ENCODE assay signal across 1 cellular context in genomic region chr16:25066747-25067631, GRCh38.
TF ChIP-seq lines count a peak whose summit lies in the region.

No MANE protein-coding gene starts in this region.

TF ChIP-seq in HepG2, 621 proteins besides CTCF, POLR2A, EP300 and RAD21 (continued from another document and continues in another):
- TF ChIP-seq CAMTA2 (CRISPR knock-in tag; IDR thresholded peaks at IDR 0.05; ENCODE audit: borderline replicate concordance): no peak
- TF ChIP-seq NFYC (CRISPR knock-in tag; IDR thresholded peaks at IDR 0.05): peak; percentile 14; the same call in 1 of the 2 replicates
- TF ChIP-seq TARDBP (CRISPR knock-in tag; IDR thresholded peaks at IDR 0.05): no peak; the same call in 1 of the 2 replicates
- 0 out of 2 replicates have a peak, but pooled peaks have one; percentile 16 for TF ChIP-seq E2F2 (CRISPR knock-in tag; IDR thresholded peaks at IDR 0.05; ENCODE audit: borderline replicate concordance)
- no peak for TF ChIP-seq GLI4 (CRISPR knock-in tag; IDR thresholded peaks at IDR 0.05; ENCODE audit: borderline replicate concordance)
- no peak for TF ChIP-seq BORCS8-MEF2B (CRISPR knock-in tag; IDR thresholded peaks at IDR 0.05)
- TF ChIP-seq DZIP1 (CRISPR knock-in tag; IDR thresholded peaks at IDR 0.05): 0 out of 2 replicates have a peak, but pooled peaks have one; percentile 8
- TF ChIP-seq POLR2G (IDR thresholded peaks at IDR 0.05; ENCODE audit: low read depth, low read length): peak; percentile 80
- peak; percentile 90 for TF ChIP-seq ZSCAN31 (CRISPR knock-in tag; IDR thresholded peaks at IDR 0.05; ENCODE audit: low read depth)
- peak; percentile 83; the same call in 1 of the 2 replicates for TF ChIP-seq KDM5B (CRISPR knock-in tag; IDR thresholded peaks at IDR 0.05; ENCODE audit: borderline replicate concordance)
- TF ChIP-seq ZNF670 (CRISPR knock-in tag; IDR thresholded peaks at IDR 0.05; ENCODE audit: borderline replicate concordance): no peak
- no peak for TF ChIP-seq RFX5 (IDR thresholded peaks at IDR 0.05; ENCODE audit: low read depth, low read length)
- TF ChIP-seq ZNF547 (CRISPR knock-in tag; IDR thresholded peaks at IDR 0.05): peak; percentile 70; the same call in 1 of the 2 replicates
- TF ChIP-seq DMAP1 (CRISPR knock-in tag; IDR thresholded peaks at IDR 0.05): 0 out of 2 replicates have a peak, but pooled peaks have one; percentile 18
- TF ChIP-seq ZBTB38 (CRISPR knock-in tag; IDR thresholded peaks at IDR 0.05): 0 out of 2 replicates have a peak, but pooled peaks have one; percentile 13
- TF ChIP-seq REST (IDR thresholded peaks at IDR 0.05; ENCODE audit: borderline replicate concordance in 1 of 2, low read depth in 1 of 2, low read length in 2 of 2): no peak
- TF ChIP-seq ADNP (CRISPR knock-in tag; IDR thresholded peaks at IDR 0.05): no peak
- no peak for TF ChIP-seq ZNF564 (CRISPR knock-in tag; IDR thresholded peaks at IDR 0.05)
- no peak for TF ChIP-seq DBP (CRISPR knock-in tag; IDR thresholded peaks at IDR 0.05; ENCODE audit: not compliant biosample characterization)
- TF ChIP-seq ZNF83 (CRISPR knock-in tag; IDR thresholded peaks at IDR 0.05; ENCODE audit: borderline replicate concordance): no peak
- TF ChIP-seq HINFP (CRISPR knock-in tag; IDR thresholded peaks at IDR 0.05; ENCODE audit: low read depth): no peak
- peak; percentile 33 for TF ChIP-seq HNRNPLL (IDR thresholded peaks at IDR 0.05; ENCODE audit: low read depth, low read length, poor library complexity, severe bottlenecking)
- no peak for TF ChIP-seq ATF3 (CRISPR knock-in tag; IDR thresholded peaks at IDR 0.05)
- 0 out of 2 replicates have a peak, but pooled peaks have one; percentile 36 for TF ChIP-seq KLF11 (CRISPR knock-in tag; IDR thresholded peaks at IDR 0.05)
- peak; percentile 82; the same call in 1 of the 2 replicates for TF ChIP-seq EED (CRISPR knock-in tag; IDR thresholded peaks at IDR 0.05)
- TF ChIP-seq PITX1 (CRISPR knock-in tag; IDR thresholded peaks at IDR 0.05): peak; percentile 37; the same call in 1 of the 2 replicates
- no peak for TF ChIP-seq GTF3A (CRISPR knock-in tag; conservative IDR thresholded peaks at IDR 0.05)
- peak; percentile 26; the same call in 1 of the 2 replicates for TF ChIP-seq SNAPC2 (CRISPR knock-in tag; IDR thresholded peaks at IDR 0.05)
- TF ChIP-seq ZNF780A (CRISPR knock-in tag; IDR thresholded peaks at IDR 0.05): no peak
- TF ChIP-seq ZNF33B (CRISPR knock-in tag; IDR thresholded peaks at IDR 0.05): 0 out of 2 replicates have a peak, but pooled peaks have one; percentile 53
- TF ChIP-seq ZNF282 (IDR thresholded peaks at IDR 0.05; ENCODE audit: partially characterized antibody): no peak
- TF ChIP-seq AGO1 (IDR thresholded peaks at IDR 0.05; ENCODE audit: low read depth, low read length, poor library complexity, severe bottlenecking): no peak
- TF ChIP-seq ZNF703 (CRISPR knock-in tag; IDR thresholded peaks at IDR 0.05; ENCODE audit: borderline replicate concordance): peak; percentile 38; the same call in 1 of the 2 replicates
- peak; percentile 66; the same call in 1 of the 2 replicates for TF ChIP-seq ZSCAN25 (CRISPR knock-in tag; IDR thresholded peaks at IDR 0.05)
- TF ChIP-seq SUZ12 (IDR thresholded peaks at IDR 0.05; ENCODE audit: low read depth, low read length): no peak
- TF ChIP-seq RBM22 (optimal IDR thresholded peaks at IDR 0.05; ENCODE audit: low read length): no peak
- no peak for TF ChIP-seq STAT6 (CRISPR knock-in tag; IDR thresholded peaks at IDR 0.05; ENCODE audit: borderline replicate concordance)
- TF ChIP-seq TFAP4 (IDR thresholded peaks at IDR 0.05; ENCODE audit: borderline replicate concordance, low read depth): peak; percentile 18; the same call in 1 of the 2 replicates
- no peak for TF ChIP-seq HCFC1 (IDR thresholded peaks at IDR 0.05; ENCODE audit: low read depth, low read length)
- no peak for TF ChIP-seq ZNF660 (CRISPR knock-in tag; IDR thresholded peaks at IDR 0.05; ENCODE audit: borderline replicate concordance, low read depth)
- TF ChIP-seq IKZF4 (CRISPR knock-in tag; IDR thresholded peaks at IDR 0.05; ENCODE audit: borderline replicate concordance, low read depth, not compliant biosample characterization): peak; percentile 82
- TF ChIP-seq YEATS4 (CRISPR knock-in tag; IDR thresholded peaks at IDR 0.05; ENCODE audit: borderline replicate concordance): peak; percentile 64
- peak; percentile 79 for TF ChIP-seq HOXA3 (CRISPR knock-in tag; IDR thresholded peaks at IDR 0.05)
- TF ChIP-seq GLMP (CRISPR knock-in tag; IDR thresholded peaks at IDR 0.05; ENCODE audit: borderline replicate concordance): no peak
- no peak for TF ChIP-seq ZNF570 (CRISPR knock-in tag; IDR thresholded peaks at IDR 0.05; ENCODE audit: borderline replicate concordance)
- TF ChIP-seq ZFP90 (CRISPR knock-in tag; IDR thresholded peaks at IDR 0.05; ENCODE audit: borderline replicate concordance): peak; percentile 45; the same call in 1 of the 2 replicates
- TF ChIP-seq ZNF740 (CRISPR knock-in tag; IDR thresholded peaks at IDR 0.05): no peak
- peak; percentile 72; the same call in 1 of the 2 replicates for TF ChIP-seq POGK (CRISPR knock-in tag; conservative IDR thresholded peaks at IDR 0.05)
